ENCODE assay signal across 1 cellular context in genomic region chr13:108368240-108368898, GRCh38.
TF ChIP-seq lines count a peak whose summit lies in the region.

No MANE protein-coding gene starts in this region.

TF ChIP-seq in HepG2, 621 proteins besides CTCF, POLR2A, EP300 and RAD21 (continued from another document):
- TF ChIP-seq, protein P1, sequence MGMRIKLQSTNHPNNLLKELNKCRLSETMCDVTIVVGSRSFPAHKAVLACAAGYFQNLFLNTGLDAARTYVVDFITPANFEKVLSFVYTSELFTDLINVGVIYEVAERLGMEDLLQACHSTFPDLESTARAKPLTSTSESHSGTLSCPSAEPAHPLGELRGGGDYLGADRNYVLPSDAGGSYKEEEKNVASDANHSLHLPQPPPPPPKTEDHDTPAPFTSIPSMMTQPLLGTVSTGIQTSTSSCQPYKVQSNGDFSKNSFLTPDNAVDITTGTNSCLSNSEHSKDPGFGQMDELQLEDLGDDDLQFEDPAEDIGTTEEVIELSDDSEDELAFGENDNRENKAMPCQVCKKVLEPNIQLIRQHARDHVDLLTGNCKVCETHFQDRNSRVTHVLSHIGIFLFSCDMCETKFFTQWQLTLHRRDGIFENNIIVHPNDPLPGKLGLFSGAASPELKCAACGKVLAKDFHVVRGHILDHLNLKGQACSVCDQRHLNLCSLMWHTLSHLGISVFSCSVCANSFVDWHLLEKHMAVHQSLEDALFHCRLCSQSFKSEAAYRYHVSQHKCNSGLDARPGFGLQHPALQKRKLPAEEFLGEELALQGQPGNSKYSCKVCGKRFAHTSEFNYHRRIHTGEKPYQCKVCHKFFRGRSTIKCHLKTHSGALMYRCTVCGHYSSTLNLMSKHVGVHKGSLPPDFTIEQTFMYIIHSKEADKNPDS (CRISPR knock-in tag; IDR thresholded peaks at IDR 0.05): no peak
- TF ChIP-seq BCL6 (CRISPR knock-in tag; IDR thresholded peaks at IDR 0.05) (no peak), ZNF33A (CRISPR knock-in tag; IDR thresholded peaks at IDR 0.05; ENCODE audit: borderline replicate concordance) (no peak), MXD4 (CRISPR knock-in tag; IDR thresholded peaks at IDR 0.05) (no peak), ZNF160 (CRISPR knock-in tag; IDR thresholded peaks at IDR 0.05) (no peak), ZBED4 (CRISPR knock-in tag; IDR thresholded peaks at IDR 0.05; ENCODE audit: borderline replicate concordance) (no peak), HOXA9 (CRISPR knock-in tag; IDR thresholded peaks at IDR 0.05; ENCODE audit: borderline replicate concordance) (no peak), ARID4A (CRISPR knock-in tag; IDR thresholded peaks at IDR 0.05; ENCODE audit: borderline replicate concordance) (no peak), ZNF772 (CRISPR knock-in tag; IDR thresholded peaks at IDR 0.05) (no peak), ZSCAN22 (CRISPR knock-in tag; IDR thresholded peaks at IDR 0.05) (no peak), ZNF430 (CRISPR knock-in tag; IDR thresholded peaks at IDR 0.05) (no peak), MIXL1 (CRISPR knock-in tag; IDR thresholded peaks at IDR 0.05) (no peak), ZNF256 (CRISPR knock-in tag; conservative IDR thresholded peaks at IDR 0.05) (no peak)
